In the genomic region with DNA sequence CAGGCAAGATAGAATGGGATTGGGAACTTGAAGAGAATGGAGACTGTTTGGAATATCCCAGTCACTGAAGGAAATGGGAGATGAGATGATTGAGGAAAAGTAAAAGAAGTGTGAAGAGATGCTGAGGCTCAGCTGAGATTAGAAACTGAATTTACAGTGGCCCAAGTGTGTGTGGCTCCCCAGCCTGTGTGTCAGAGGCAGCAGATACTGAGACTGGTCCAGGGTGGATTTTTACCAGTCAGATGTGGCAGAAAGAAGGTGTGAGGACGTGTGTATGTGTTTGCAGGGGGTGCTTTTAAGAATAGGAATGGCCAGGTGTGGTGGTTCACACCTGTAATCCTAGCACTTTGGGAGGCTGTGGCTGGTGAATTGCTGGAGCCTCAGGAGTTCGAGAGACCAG, we compare ENCODE assay signal across 28 cellular contexts.
"Had no signal": no experiment of that assay in that cellular context is flagged by ENCODE, and none has a peak within 500 bp of the region (broad histone marks: within the 10 kb centered on the region; RNA-seq: fewer than 3 reads in every experiment).

No MANE protein-coding gene starts in this region.

- H3K27ac Mint-ChIP-seq: immature natural killer cell; mesothelial cell of epicardium; naive B cell; neural progenitor cell; stimulated activated memory B cell treated with anti-CD40 and anti-IgM and Interleukin-4, amounts not matched to agents 10 μg/mL and 1 μg/mL and 100 μg/mL, for 72 hours; T-cell; T-helper 2 cell treated with Interferon-gamma antibody and Interleukin-4, amounts not matched to agents 5 μg/mL and 100 μg/mL, for 36 hours had no signal

- H3K4me3 Mint-ChIP-seq: immature natural killer cell; mesothelial cell of epicardium; naive B cell; neural progenitor cell; stimulated activated memory B cell treated with anti-CD40 and anti-IgM and Interleukin-4, amounts not matched to agents 10 μg/mL and 1 μg/mL and 100 μg/mL, for 72 hours; T-cell; T-helper 2 cell treated with Interferon-gamma antibody and Interleukin-4, amounts not matched to agents 5 μg/mL and 100 μg/mL, for 36 hours had no signal

- H2AFZ ChIP-seq: neural progenitor cell, parathyroid adenoma had no signal

- H3K27me3 ChIP-seq: esophagus muscularis mucosa, foreskin keratinocyte, heart left ventricle, neural progenitor cell, sigmoid colon, suprapubic skin, tibial artery had no signal

- H3K4me2 ChIP-seq: neural progenitor cell had no signal

- DNase-seq: activated CD4-positive, alpha-beta T cell treated with anti-CD3 and anti-CD28 coated beads for 4 hours; activated CD4-positive, alpha-beta T cell treated with anti-CD3 and anti-CD28 coated beads, Interleukin-2, amount 50 U/mL, for 4 hours; activated CD4-positive, CD25-positive, alpha-beta regulatory T cell; activated gamma-delta T cell treated with Interleukin-2 at 50 U/mL for 16 hours; activated naive CD4-positive, alpha-beta T cell treated with anti-CD3 and anti-CD28 coated beads, Interleukin-2, amount 50 U/mL, for 16 hours; amygdala; caudate nucleus; foreskin keratinocyte; heart left ventricle; hypothalamus; immature natural killer cell; kidney; left colon; naive B cell; occipital lobe; psoas muscle; sigmoid colon; small intestine; stimulated activated CD4-positive, alpha-beta T cell treated with anti-CD3 and anti-CD28 coated beads, Interleukin-4, amount 100 ng/mL, for 24 hours; tibial artery had no signal

- H3K36me3 Mint-ChIP-seq: mesothelial cell of epicardium; naive B cell; neural progenitor cell; stimulated activated memory B cell treated with anti-CD40 and anti-IgM and Interleukin-4, amounts not matched to agents 10 μg/mL and 1 μg/mL and 100 μg/mL, for 72 hours had no signal

- H3K27ac ChIP-seq: esophagus muscularis mucosa, foreskin keratinocyte, heart left ventricle, neural progenitor cell, parathyroid adenoma, psoas muscle, sigmoid colon, suprapubic skin, tibial artery had no signal

- H3K4me1 Mint-ChIP-seq: immature natural killer cell; naive B cell; stimulated activated memory B cell treated with anti-CD40 and anti-IgM and Interleukin-4, amounts not matched to agents 10 μg/mL and 1 μg/mL and 100 μg/mL, for 72 hours had no signal

- H3K36me3 ChIP-seq: esophagus muscularis mucosa, heart left ventricle, neural progenitor cell, sigmoid colon, suprapubic skin, tibial artery had no signal

- H3K4me1 ChIP-seq: sigmoid colon, tibial artery had no signal

- H3K9me3 Mint-ChIP-seq: immature natural killer cell; mesothelial cell of epicardium; naive B cell; neural progenitor cell; stimulated activated memory B cell treated with anti-CD40 and anti-IgM and Interleukin-4, amounts not matched to agents 10 μg/mL and 1 μg/mL and 100 μg/mL, for 72 hours; T-cell; T-helper 2 cell treated with Interferon-gamma antibody and Interleukin-4, amounts not matched to agents 5 μg/mL and 100 μg/mL, for 36 hours had no signal

- H3K9me3 ChIP-seq: esophagus muscularis mucosa, heart left ventricle, psoas muscle, sigmoid colon, suprapubic skin, tibial artery had no signal

- ATAC-seq: foreskin keratinocyte; heart left ventricle; left colon; psoas muscle; stimulated activated memory B cell treated with anti-CD40 and anti-IgM and Interleukin-4, amounts not matched to agents 10 μg/mL and 1 μg/mL and 100 μg/mL, for 72 hours; T-cell had no signal

- H3K4me3 ChIP-seq: esophagus muscularis mucosa, heart left ventricle, neural progenitor cell, psoas muscle, sigmoid colon, suprapubic skin, tibial artery had no signal

- H3K27me3 Mint-ChIP-seq: naive B cell, T-cell had no signal
